Comparison of ENCODE assay signal across 19 cellular contexts in the genomic region with DNA sequence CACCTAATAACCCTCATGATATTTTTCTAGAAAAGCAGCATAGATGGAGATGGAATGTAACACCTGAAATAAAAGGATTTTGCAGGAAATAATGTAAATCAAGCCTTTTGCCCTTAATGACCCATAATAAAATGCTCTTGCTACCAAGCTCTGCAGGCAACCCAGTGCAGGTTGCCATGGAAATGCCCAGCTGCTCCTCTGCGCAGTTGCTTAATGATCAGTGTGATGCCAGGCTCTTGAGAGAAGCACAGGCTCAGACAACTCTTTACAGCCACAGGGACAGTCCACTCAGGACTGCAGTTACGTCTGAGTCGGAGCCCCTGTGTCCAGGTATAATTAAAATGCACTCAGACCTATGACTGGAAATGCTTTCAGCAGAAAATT.
DNase-seq lines count a peak whose midpoint lies in the region; FAIRE-seq and TF ChIP-seq lines count a peak whose summit lies in the region.
"Had no signal": no experiment of that assay in that cellular context is flagged by ENCODE, and none has a peak within 500 bp of the region (broad histone marks: within the 10 kb centered on the region; RNA-seq: fewer than 3 reads in every experiment).

No MANE protein-coding gene starts in this region.

- peaks cover 27% of the 10 kb centered on the region for H3K4me1 ChIP-seq in PC-9 (replicated peaks; ENCODE audit: insufficient read depth)
- H3K4me1 ChIP-seq in small intestine (ENCODE audit: control insufficient read depth in 2 of 2, insufficient read depth in 1 of 2, low read depth in 1 of 2, low read length in 1 of 2), result no peaks in the 10 kb centered on the region
- H3K4me1 ChIP-seq: Caco-2 had no signal

- DNase-seq in DMS79 (lab: John Stamatoyannopoulos, UW) (peak; percentile 46), NCI-H1417 (lab: John Stamatoyannopoulos, UW) (peak; percentile 17 to 91 (median 63)), PC-9 (no peak), midbrain (lab: John Stamatoyannopoulos, UW) (peak; percentile 20), NCI-H1048 (lab: John Stamatoyannopoulos, UW) (no peak), GM03348 (ENCODE audit: low spot score) (no peak), small intestine (no peak), LoVo (ENCODE audit: low spot score) (no peak)
- DNase-seq: activated CD4-positive, alpha-beta T cell treated with anti-CD3 and anti-CD28 coated beads for 36 hours; activated naive CD4-positive, alpha-beta T cell treated with Interleukin-2 at 50 U/mL for 16 hours; aorta; Caco-2; cortex of kidney; GDM1; left colon; MG63; spleen; thyroid gland had no signal

- H2AFZ ChIP-seq in PC-9, result no peak overlapping the region

- H3K79me2 ChIP-seq in PC-9 (ENCODE audit: low read depth), result no peaks in the 10 kb centered on the region

- 0 out of 2 replicates have a peak overlapping the region, but pooled peaks have one; percentile 2 for H3K4me2 ChIP-seq in PC-9

- H3K36me3 ChIP-seq in PC-9 (ENCODE audit: low read depth) (no peaks in the 10 kb centered on the region), small intestine (ENCODE audit: control insufficient read depth in 2 of 2, insufficient read depth in 2 of 2, low read length in 2 of 2) (no peaks in the 10 kb centered on the region)
- H3K36me3 ChIP-seq: MG63, spleen, thyroid gland had no signal

- BruUV-seq in PC-9 (replicated peaks; lab: Mats Ljungman, UMichigan), result no TSS peak

- WGBS in small intestine, 3 donors, result 86 to 94% (median 90%) methylated on average over 3 of the region's 3 CpGs

- H3K27ac ChIP-seq in PC-9 (no peak overlapping the region), small intestine (ENCODE audit: low read depth in 1 of 2, low read length in 1 of 2) (no peak overlapping the region)
- H3K27ac ChIP-seq: spleen, thyroid gland had no signal

- H3K27me3 ChIP-seq in PC-9 (ENCODE audit: insufficient read depth, low read depth), result no peaks in the 10 kb centered on the region
- H3K27me3 ChIP-seq in small intestine (ENCODE audit: control insufficient read depth in 2 of 2, insufficient read depth in 2 of 2, low read length in 2 of 2), result no peaks in the 10 kb centered on the region
- H3K27me3 ChIP-seq: MG63, thyroid gland had no signal

- H3K9me2 ChIP-seq in PC-9 (ENCODE audit: insufficient read depth), result no peaks in the 10 kb centered on the region

- POLR2A ChIA-PET in PC-9 (lab: Charles Lee; ENCODE audit: unreplicated experiment), result no interaction called here

- intact Hi-C loops in PC-9 (cut with micrococcal nuclease; ENCODE audit: unreplicated experiment), result loop anchor here (2.0 kb wide), 1 partner anchor 136 kb away; no protein-coding TSS in a partner anchor

- H3K4me3 ChIP-seq in PC-9, result no peak overlapping the region
- H3K4me3 ChIP-seq in small intestine (ENCODE audit: low read depth in 1 of 2, low read length in 2 of 2), result no peak overlapping the region
- H3K4me3 ChIP-seq: MG63, spleen, thyroid gland had no signal

- no peaks in the 10 kb centered on the region for H4K20me1 ChIP-seq in PC-9 (ENCODE audit: insufficient read depth)

- TF ChIP-seq CTCF in PC-9 (conservative IDR thresholded peaks at IDR 0.05), result no peak

- CTCF ChIA-PET in PC-9 (lab: Charles Lee), result no interaction called here

- no peak for FAIRE-seq in small intestine (lab: Jason Lieb, UNC)
- FAIRE-seq: GM12891 had no signal

- H3K9me3 ChIP-seq in PC-9 (ENCODE audit: insufficient read depth, low read depth) (no peaks in the 10 kb centered on the region), small intestine (ENCODE audit: control insufficient read depth, low read depth) (no peaks in the 10 kb centered on the region)
- H3K9me3 ChIP-seq: Caco-2, MG63, spleen, thyroid gland had no signal

- peaks cover 18% of the 10 kb centered on the region for H3F3A ChIP-seq in PC-9 (ENCODE audit: insufficient read depth, low read depth)

Comparison
In these comparisons a context has a peak if more than half of its experiments do, and no peak if none do; other contexts are left out.
1. DNase-seq: peak in DMS79 (single experiment), NCI-H1417 (3 of 3) and midbrain (single experiment); none in PC-9 (0 of 2), NCI-H1048 (single experiment), GM03348 (single experiment), small intestine (single experiment) and LoVo (single experiment).